In the genomic region with DNA sequence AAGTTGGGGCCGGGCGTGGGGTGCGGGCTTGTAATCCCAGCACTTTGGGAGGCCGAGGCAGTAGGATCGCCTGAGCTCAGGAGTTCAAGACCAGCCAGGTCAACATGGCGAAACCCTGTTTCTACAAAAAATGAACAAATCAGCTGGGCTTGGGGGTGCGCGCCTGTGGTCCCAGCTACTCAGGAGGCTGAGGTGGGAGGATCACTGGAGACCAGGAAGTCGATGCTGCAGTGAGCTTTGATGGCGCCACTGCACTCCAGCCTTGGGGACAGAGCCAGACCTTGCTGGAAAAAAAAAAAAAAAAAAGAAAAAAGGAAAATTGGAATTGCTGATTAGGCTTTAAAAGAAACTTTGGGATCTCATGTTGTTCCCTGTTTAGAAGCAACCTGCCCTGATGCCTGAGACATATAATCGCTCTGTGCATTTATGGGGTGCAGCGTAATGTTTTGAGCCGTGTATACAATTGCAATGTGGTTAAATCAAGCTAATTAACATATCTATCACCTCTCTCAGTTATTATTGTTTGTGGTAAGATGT, we compare ENCODE assay signal across 1 cellular context.
TF ChIP-seq lines count a peak whose summit lies in the region.

No MANE protein-coding gene starts in this region.

TF ChIP-seq in K562, 482 proteins besides CTCF, POLR2A, EP300 and RAD21 (continued from another document and continues in another):
- no peak for TF ChIP-seq MBD1 (CRISPR knock-in tag; IDR thresholded peaks at IDR 0.05)
- no peak for TF ChIP-seq BRD9 (IDR thresholded peaks at IDR 0.05; ENCODE audit: low read depth, partially characterized antibody)
- 0 out of 2 replicates have a peak, but pooled peaks have one; percentile 49 for TF ChIP-seq ZKSCAN8 (CRISPR knock-in tag; IDR thresholded peaks at IDR 0.05)
- no peak; the same call in 1 of the 2 replicates for TF ChIP-seq CC2D1A (IDR thresholded peaks at IDR 0.05)
- TF ChIP-seq FOXK2 (conservative IDR thresholded peaks at IDR 0.05 in 1 of 2, IDR thresholded peaks at IDR 0.05 in 1 of 2; ENCODE audit: low read depth in 2 of 2) = peak in 1 of 2 experiments; percentile 15; a peak in 1 of 4 replicates
- TF ChIP-seq CBX3 (IDR thresholded peaks at IDR 0.05; ENCODE audit: borderline replicate concordance in 1 of 2, low read length in 2 of 2) = no peak
- no peak for TF ChIP-seq SFPQ (IDR thresholded peaks at IDR 0.05; ENCODE audit: low read depth, low read length)
- peak; percentile 70; the same call in 1 of the 2 replicates for TF ChIP-seq SMARCA5 (IDR thresholded peaks at IDR 0.05)
- TF ChIP-seq, protein P1, sequence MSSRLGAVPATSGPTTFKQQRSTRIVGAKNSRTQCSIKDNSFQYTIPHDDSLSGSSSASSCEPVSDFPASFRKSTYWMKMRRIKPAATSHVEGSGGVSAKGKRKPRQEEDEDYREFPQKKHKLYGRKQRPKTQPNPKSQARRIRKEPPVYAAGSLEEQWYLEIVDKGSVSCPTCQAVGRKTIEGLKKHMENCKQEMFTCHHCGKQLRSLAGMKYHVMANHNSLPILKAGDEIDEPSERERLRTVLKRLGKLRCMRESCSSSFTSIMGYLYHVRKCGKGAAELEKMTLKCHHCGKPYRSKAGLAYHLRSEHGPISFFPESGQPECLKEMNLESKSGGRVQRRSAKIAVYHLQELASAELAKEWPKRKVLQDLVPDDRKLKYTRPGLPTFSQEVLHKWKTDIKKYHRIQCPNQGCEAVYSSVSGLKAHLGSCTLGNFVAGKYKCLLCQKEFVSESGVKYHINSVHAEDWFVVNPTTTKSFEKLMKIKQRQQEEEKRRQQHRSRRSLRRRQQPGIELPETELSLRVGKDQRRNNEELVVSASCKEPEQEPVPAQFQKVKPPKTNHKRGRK (tag; IDR thresholded peaks at IDR 0.05) = no peak
- peak; percentile 96 for TF ChIP-seq ZNF316 (IDR thresholded peaks at IDR 0.05)
- no peak for TF ChIP-seq FOXJ3 (CRISPR knock-in tag; IDR thresholded peaks at IDR 0.05)
- TF ChIP-seq CUX1 (CRISPR knock-in tag; IDR thresholded peaks at IDR 0.05) = 0 out of 2 replicates have a peak, but pooled peaks have one; percentile 49
- no peak for TF ChIP-seq ZNF398 (CRISPR knock-in tag; IDR thresholded peaks at IDR 0.05)
- TF ChIP-seq ADNP (tag; IDR thresholded peaks at IDR 0.05) = no peak
- 0 out of 2 replicates have a peak, but pooled peaks have one; percentile 16 for TF ChIP-seq TRIM28 (IDR thresholded peaks at IDR 0.05)
- TF ChIP-seq POLR3G (IDR thresholded peaks at IDR 0.05; ENCODE audit: extremely low read depth, insufficient read length, insufficient replicate concordance) = no peak
- peak; percentile 42 for TF ChIP-seq DACH1 (IDR thresholded peaks at IDR 0.05; ENCODE audit: partially characterized antibody)
- TF ChIP-seq, protein P2, sequence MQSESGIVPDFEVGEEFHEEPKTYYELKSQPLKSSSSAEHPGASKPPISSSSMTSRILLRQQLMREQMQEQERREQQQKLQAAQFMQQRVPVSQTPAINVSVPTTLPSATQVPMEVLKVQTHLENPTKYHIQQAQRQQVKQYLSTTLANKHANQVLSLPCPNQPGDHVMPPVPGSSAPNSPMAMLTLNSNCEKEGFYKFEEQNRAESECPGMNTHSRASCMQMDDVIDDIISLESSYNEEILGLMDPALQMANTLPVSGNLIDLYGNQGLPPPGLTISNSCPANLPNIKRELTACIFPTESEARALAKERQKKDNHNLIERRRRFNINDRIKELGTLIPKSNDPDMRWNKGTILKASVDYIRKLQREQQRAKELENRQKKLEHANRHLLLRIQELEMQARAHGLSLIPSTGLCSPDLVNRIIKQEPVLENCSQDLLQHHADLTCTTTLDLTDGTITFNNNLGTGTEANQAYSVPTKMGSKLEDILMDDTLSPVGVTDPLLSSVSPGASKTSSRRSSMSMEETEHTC (IDR thresholded peaks at IDR 0.05) = no peak
- TF ChIP-seq, protein P3, sequence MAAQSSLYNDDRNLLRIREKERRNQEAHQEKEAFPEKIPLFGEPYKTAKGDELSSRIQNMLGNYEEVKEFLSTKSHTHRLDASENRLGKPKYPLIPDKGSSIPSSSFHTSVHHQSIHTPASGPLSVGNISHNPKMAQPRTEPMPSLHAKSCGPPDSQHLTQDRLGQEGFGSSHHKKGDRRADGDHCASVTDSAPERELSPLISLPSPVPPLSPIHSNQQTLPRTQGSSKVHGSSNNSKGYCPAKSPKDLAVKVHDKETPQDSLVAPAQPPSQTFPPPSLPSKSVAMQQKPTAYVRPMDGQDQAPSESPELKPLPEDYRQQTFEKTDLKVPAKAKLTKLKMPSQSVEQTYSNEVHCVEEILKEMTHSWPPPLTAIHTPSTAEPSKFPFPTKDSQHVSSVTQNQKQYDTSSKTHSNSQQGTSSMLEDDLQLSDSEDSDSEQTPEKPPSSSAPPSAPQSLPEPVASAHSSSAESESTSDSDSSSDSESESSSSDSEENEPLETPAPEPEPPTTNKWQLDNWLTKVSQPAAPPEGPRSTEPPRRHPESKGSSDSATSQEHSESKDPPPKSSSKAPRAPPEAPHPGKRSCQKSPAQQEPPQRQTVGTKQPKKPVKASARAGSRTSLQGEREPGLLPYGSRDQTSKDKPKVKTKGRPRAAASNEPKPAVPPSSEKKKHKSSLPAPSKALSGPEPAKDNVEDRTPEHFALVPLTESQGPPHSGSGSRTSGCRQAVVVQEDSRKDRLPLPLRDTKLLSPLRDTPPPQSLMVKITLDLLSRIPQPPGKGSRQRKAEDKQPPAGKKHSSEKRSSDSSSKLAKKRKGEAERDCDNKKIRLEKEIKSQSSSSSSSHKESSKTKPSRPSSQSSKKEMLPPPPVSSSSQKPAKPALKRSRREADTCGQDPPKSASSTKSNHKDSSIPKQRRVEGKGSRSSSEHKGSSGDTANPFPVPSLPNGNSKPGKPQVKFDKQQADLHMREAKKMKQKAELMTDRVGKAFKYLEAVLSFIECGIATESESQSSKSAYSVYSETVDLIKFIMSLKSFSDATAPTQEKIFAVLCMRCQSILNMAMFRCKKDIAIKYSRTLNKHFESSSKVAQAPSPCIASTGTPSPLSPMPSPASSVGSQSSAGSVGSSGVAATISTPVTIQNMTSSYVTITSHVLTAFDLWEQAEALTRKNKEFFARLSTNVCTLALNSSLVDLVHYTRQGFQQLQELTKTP (IDR thresholded peaks at IDR 0.05; ENCODE audit: low read depth in 1 of 2, partially characterized antibody in 2 of 2) = peak; percentile 33 to 37
- no peak for TF ChIP-seq KLF6 (CRISPR knock-in tag; IDR thresholded peaks at IDR 0.05; ENCODE audit: borderline replicate concordance)
- peak in 1 of 2 experiments; percentile 30; a peak in 2 of 4 replicates for TF ChIP-seq NRF1 (conservative IDR thresholded peaks at IDR 0.05 in 1 of 2, IDR thresholded peaks at IDR 0.05 in 1 of 2)
- peak; percentile 6; the same call in 1 of the 2 replicates for TF ChIP-seq GABPB1 (CRISPR knock-in tag; IDR thresholded peaks at IDR 0.05)
- TF ChIP-seq SUPT5H (IDR thresholded peaks at IDR 0.05) = 0 out of 2 replicates have a peak, but pooled peaks have one; percentile 54
- TF ChIP-seq, protein P4, sequence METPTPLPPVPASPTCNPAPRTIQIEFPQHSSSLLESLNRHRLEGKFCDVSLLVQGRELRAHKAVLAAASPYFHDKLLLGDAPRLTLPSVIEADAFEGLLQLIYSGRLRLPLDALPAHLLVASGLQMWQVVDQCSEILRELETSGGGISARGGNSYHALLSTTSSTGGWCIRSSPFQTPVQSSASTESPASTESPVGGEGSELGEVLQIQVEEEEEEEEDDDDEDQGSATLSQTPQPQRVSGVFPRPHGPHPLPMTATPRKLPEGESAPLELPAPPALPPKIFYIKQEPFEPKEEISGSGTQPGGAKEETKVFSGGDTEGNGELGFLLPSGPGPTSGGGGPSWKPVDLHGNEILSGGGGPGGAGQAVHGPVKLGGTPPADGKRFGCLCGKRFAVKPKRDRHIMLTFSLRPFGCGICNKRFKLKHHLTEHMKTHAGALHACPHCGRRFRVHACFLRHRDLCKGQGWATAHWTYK (CRISPR knock-in tag; IDR thresholded peaks at IDR 0.05) = no peak
